13 cellular contexts compared by ENCODE assay signal in genomic region chr16:78762222-78762621, GRCh38.
DNase-seq lines count a peak whose midpoint lies in the region; ATAC-seq lines count a peak whose summit lies in the region.
"Had no signal": no experiment of that assay in that cellular context is flagged by ENCODE, and none has a peak within 500 bp of the region (broad histone marks: within the 10 kb centered on the region; RNA-seq: fewer than 3 reads in every experiment).

No MANE protein-coding gene starts in this region.

- no peak overlapping the region for H3K9ac ChIP-seq in HUES48 (ENCODE audit: low read depth, low read length)

- no peaks in the 10 kb centered on the region for H3K27me3 Mint-ChIP-seq in activated CD4-positive, alpha-beta T cell treated with anti-CD3 and anti-CD28 coated beads for 36 hours
- peaks cover 4% of the 10 kb centered on the region for H3K27me3 Mint-ChIP-seq in activated CD4-positive, alpha-beta T cell treated with anti-CD3 and anti-CD28 coated beads, Interleukin-2, amount 10 ng/mL, durations not matched to agents 24 days and 14 days
- no peaks in the 10 kb centered on the region for H3K27me3 Mint-ChIP-seq in stimulated activated naive B cell treated with anti-CD40 and anti-IgM and Interleukin-4, amounts not matched to agents 10 μg/mL and 1 μg/mL and 100 μg/mL, for 72 hours

- no peaks in the 10 kb centered on the region for H3K9me3 Mint-ChIP-seq in activated CD4-positive, alpha-beta T cell treated with anti-CD3 and anti-CD28 coated beads for 36 hours (ENCODE audit: low read depth)
- H3K9me3 Mint-ChIP-seq in activated CD4-positive, alpha-beta T cell treated with anti-CD3 and anti-CD28 coated beads, Interleukin-2, amount 10 ng/mL, durations not matched to agents 24 days and 14 days, result no peaks in the 10 kb centered on the region
- no peaks in the 10 kb centered on the region for H3K9me3 Mint-ChIP-seq in stimulated activated naive B cell treated with anti-CD40 and anti-IgM and Interleukin-4, amounts not matched to agents 10 μg/mL and 1 μg/mL and 100 μg/mL, for 72 hours
- H3K9me3 Mint-ChIP-seq: H9 had no signal

- H3K27ac ChIP-seq in HUES48 (ENCODE audit: low read depth, low read length), result peak overlapping the region; percentile 56

- H3K27ac Mint-ChIP-seq in activated CD4-positive, alpha-beta T cell treated with anti-CD3 and anti-CD28 coated beads for 36 hours, result no peak overlapping the region
- no peak overlapping the region for H3K27ac Mint-ChIP-seq in activated CD4-positive, alpha-beta T cell treated with anti-CD3 and anti-CD28 coated beads, Interleukin-2, amount 10 ng/mL, durations not matched to agents 24 days and 14 days
- H3K27ac Mint-ChIP-seq in stimulated activated naive B cell treated with anti-CD40 and anti-IgM and Interleukin-4, amounts not matched to agents 10 μg/mL and 1 μg/mL and 100 μg/mL, for 72 hours, result peak overlapping the region; percentile 60
- H3K27ac Mint-ChIP-seq: H9 had no signal

- H3K4me1 ChIP-seq in HUES48 (ENCODE audit: control insufficient read depth, insufficient read depth, low read length), result peaks cover 14% of the 10 kb centered on the region

- CTCF ChIA-PET in activated CD4-positive, alpha-beta T cell treated with anti-CD3 and anti-CD28 coated beads for 36 hours (lab: Charles Lee), result interaction anchor here (0.7 to 1.1 kb wide), 2 partner anchors 8 to 56 kb away, joined by 3 to 4 read pairs; no protein-coding TSS in a partner anchor

- POLR2A ChIA-PET in activated CD4-positive, alpha-beta T cell treated with anti-CD3 and anti-CD28 coated beads for 36 hours (lab: Charles Lee), result no interaction called here

- H3K27me3 ChIP-seq in HUES48 (ENCODE audit: control insufficient read depth, insufficient read depth, low read length), result no peaks in the 10 kb centered on the region

- intact Hi-C loops in activated CD4-positive, alpha-beta T cell treated with anti-CD3 and anti-CD28 coated beads for 36 hours (cut with DNase I, micrococcal nuclease), result no loop called here
- intact Hi-C loops in activated CD4-positive, alpha-beta T cell treated with anti-CD3 and anti-CD28 coated beads, Interleukin-2, amount 10 ng/mL, durations not matched to agents 24 days and 14 days (cut with micrococcal nuclease), result loop anchor here (10.0 kb wide), 1 partner anchor 667 kb away; the partner anchor contains the start of gene WWOX

- no peak overlapping the region for H3K4me3 Mint-ChIP-seq in activated CD4-positive, alpha-beta T cell treated with anti-CD3 and anti-CD28 coated beads for 36 hours
- no peak overlapping the region for H3K4me3 Mint-ChIP-seq in activated CD4-positive, alpha-beta T cell treated with anti-CD3 and anti-CD28 coated beads, Interleukin-2, amount 10 ng/mL, durations not matched to agents 24 days and 14 days
- H3K4me3 Mint-ChIP-seq in stimulated activated naive B cell treated with anti-CD40 and anti-IgM and Interleukin-4, amounts not matched to agents 10 μg/mL and 1 μg/mL and 100 μg/mL, for 72 hours, result no peak overlapping the region
- H3K4me3 Mint-ChIP-seq: H9 had no signal

- DNase-seq in activated CD4-positive, alpha-beta T cell treated with anti-CD3 and anti-CD28 coated beads for 36 hours, result peak; percentile 39
- no peak for DNase-seq in activated CD4-positive, alpha-beta T cell treated with anti-CD3 and anti-CD28 coated beads, Interleukin-2, amount 10 ng/mL, durations not matched to agents 24 days and 14 days
- peak; percentile 55 for DNase-seq in stimulated activated naive B cell treated with anti-CD40 and anti-IgM and Interleukin-4, amounts not matched to agents 10 μg/mL and 1 μg/mL and 100 μg/mL, for 72 hours
- DNase-seq in DMS114 treated with DMSO at 0.1 percent for 48 hours (lab: John Stamatoyannopoulos, UW; ENCODE audit: unreplicated experiment) (no peak), NCI-H345 treated with DMSO at 0.1 percent for 48 hours (lab: John Stamatoyannopoulos, UW; ENCODE audit: unreplicated experiment) (no peak), OCI-M2 (lab: John Stamatoyannopoulos, UW; ENCODE audit: unreplicated experiment) (no peak)
- DNase-seq: dermis blood vessel endothelial cell; H9; kidney; NCI-H1417; stimulated activated CD4-positive, alpha-beta T cell treated with anti-CD3 and anti-CD28 coated beads, Interleukin-12 subunit alpha, Interleukin-12 subunit beta, amount 100 ng/mL, for 4 hours had no signal

- peaks cover 3% of the 10 kb centered on the region for H3K36me3 Mint-ChIP-seq in activated CD4-positive, alpha-beta T cell treated with anti-CD3 and anti-CD28 coated beads for 36 hours (ENCODE audit: low read depth)
- H3K36me3 Mint-ChIP-seq in activated CD4-positive, alpha-beta T cell treated with anti-CD3 and anti-CD28 coated beads, Interleukin-2, amount 10 ng/mL, durations not matched to agents 24 days and 14 days (ENCODE audit: low read depth), result no peaks in the 10 kb centered on the region
- peaks cover 8 to 12% of the 10 kb centered on the region in 2 donors for H3K36me3 Mint-ChIP-seq in stimulated activated naive B cell treated with anti-CD40 and anti-IgM and Interleukin-4, amounts not matched to agents 10 μg/mL and 1 μg/mL and 100 μg/mL, for 72 hours

- no peaks in the 10 kb centered on the region for H3K4me1 Mint-ChIP-seq in activated CD4-positive, alpha-beta T cell treated with anti-CD3 and anti-CD28 coated beads for 36 hours
- H3K4me1 Mint-ChIP-seq in activated CD4-positive, alpha-beta T cell treated with anti-CD3 and anti-CD28 coated beads, Interleukin-2, amount 10 ng/mL, durations not matched to agents 24 days and 14 days, result no peaks in the 10 kb centered on the region
- H3K4me1 Mint-ChIP-seq in stimulated activated naive B cell treated with anti-CD40 and anti-IgM and Interleukin-4, amounts not matched to agents 10 μg/mL and 1 μg/mL and 100 μg/mL, for 72 hours, result peaks cover 9 to 16% of the 10 kb centered on the region in 2 donors
- H3K4me1 Mint-ChIP-seq: H9 had no signal

- no peak overlapping the region for H3K4me3 ChIP-seq in HUES48 (ENCODE audit: low read depth, low read length)

- no peaks in the 10 kb centered on the region for H3K9me3 ChIP-seq in HUES48 (ENCODE audit: control insufficient read depth, insufficient read depth, low read length)

- no peaks in the 10 kb centered on the region for H3K36me3 ChIP-seq in HUES48 (ENCODE audit: control insufficient read depth, insufficient read depth, low read length)

- ATAC-seq in activated CD4-positive, alpha-beta T cell treated with anti-CD3 and anti-CD28 coated beads for 36 hours, result peak; percentile 59
- peak; percentile 69 for ATAC-seq in HG02623 (IDR thresholded peaks at IDR 0.05; ENCODE audit: unreplicated experiment)
- peak; percentile 96 for ATAC-seq in stimulated activated naive B cell treated with anti-CD40 and anti-IgM and Interleukin-4, amounts not matched to agents 10 μg/mL and 1 μg/mL and 100 μg/mL, for 72 hours (replicated peaks)

Comparison
In these comparisons a context has a peak if more than half of its experiments do, and no peak if none do; other contexts are left out.
1. DNase-seq: peak in activated CD4-positive, alpha-beta T cell treated with anti-CD3 and anti-CD28 coated beads for 36 hours (single experiment) and stimulated activated naive B cell treated with anti-CD40 and anti-IgM and Interleukin-4, amounts not matched to agents 10 μg/mL and 1 μg/mL and 100 μg/mL, for 72 hours (single experiment); none in activated CD4-positive, alpha-beta T cell treated with anti-CD3 and anti-CD28 coated beads, Interleukin-2, amount 10 ng/mL, durations not matched to agents 24 days and 14 days (single experiment), DMS114 treated with DMSO at 0.1 percent for 48 hours (single experiment), NCI-H345 treated with DMSO at 0.1 percent for 48 hours (single experiment) and OCI-M2 (single experiment).
2. Peak in every context shown above with its lines, with median percentiles within 50 percentile points of each other: ATAC-seq.